In genomic region chr3:37163262-37164020, GRCh38 we compare ENCODE assay signal across 8 cellular contexts. TPM values are rescaled to one million over a fixed set of nuclear protein-coding genes. Genes with fewer than 3 reads are reported as not detected.
DNase-seq lines count a peak whose midpoint lies in the region; ATAC-seq and TF ChIP-seq lines count a peak whose summit lies in the region.

No MANE protein-coding gene starts in this region.

- TF ChIP-seq CTCF in brain microvascular endothelial cell (IDR thresholded peaks at IDR 0.05; ENCODE audit: low read depth, low read length, missing control alignments) = peak; percentile 29

- H3K27ac ChIP-seq in brain microvascular endothelial cell = peak overlapping the region; percentile 67

- H3K27me3 ChIP-seq in brain microvascular endothelial cell (replicated peaks) = no peaks in the 10 kb centered on the region

- H3K4me3 Mint-ChIP-seq in activated CD4-positive, alpha-beta T cell treated with anti-CD3 and anti-CD28 coated beads, Interleukin-2, amount 10 ng/mL, durations not matched to agents 7 days and 5 days = no peak overlapping the region

- H3K4me3 ChIP-seq in brain microvascular endothelial cell (ENCODE audit: low read depth, low read length) = no peak overlapping the region

- no peaks in the 10 kb centered on the region for H3K27me3 Mint-ChIP-seq in activated CD4-positive, alpha-beta T cell treated with anti-CD3 and anti-CD28 coated beads, Interleukin-2, amount 10 ng/mL, durations not matched to agents 7 days and 5 days

- in situ Hi-C loops in brain microvascular endothelial cell (cut with HindIII; ENCODE audit: low pct_ligation_motif_present, low sequenced_read_pairs) = no loop called here

- POLR2A ChIA-PET in activated CD4-positive, alpha-beta T cell treated with anti-CD3 and anti-CD28 coated beads, Interleukin-2, amount 10 ng/mL, durations not matched to agents 7 days and 5 days (lab: Charles Lee) = no interaction called here

- peak; percentile 45 for ATAC-seq in HG03457 (IDR thresholded peaks at IDR 0.05; ENCODE audit: unreplicated experiment)

- H3K9me3 Mint-ChIP-seq in activated CD4-positive, alpha-beta T cell treated with anti-CD3 and anti-CD28 coated beads, Interleukin-2, amount 10 ng/mL, durations not matched to agents 7 days and 5 days = no peaks in the 10 kb centered on the region

- no peak overlapping the region for H3K27ac Mint-ChIP-seq in activated CD4-positive, alpha-beta T cell treated with anti-CD3 and anti-CD28 coated beads, Interleukin-2, amount 10 ng/mL, durations not matched to agents 7 days and 5 days

- peak; percentile 13 for DNase-seq in activated CD4-positive, alpha-beta T cell treated with anti-CD3 and anti-CD28 coated beads, Interleukin-2, amount 10 ng/mL, durations not matched to agents 7 days and 5 days
- DNase-seq in activated CD4-positive, alpha-beta T cell treated with anti-CD3 and anti-CD28 coated beads for 1 hour = no peak
- DNase-seq in brain microvascular endothelial cell (peak; percentile 65), NOMO-1 treated with dmso at 0.1 percent for 144 hours (lab: John Stamatoyannopoulos, UW; ENCODE audit: unreplicated experiment) (no peak), NCI-H526 (lab: John Stamatoyannopoulos, UW) (no peak), COLO668 (lab: John Stamatoyannopoulos, UW; ENCODE audit: unreplicated experiment) (no peak)
- peak; percentile 11 to 31 for DNase-seq in stimulated activated CD4-positive, alpha-beta T cell treated with anti-CD3 and anti-CD28 coated beads, Interleukin-2, amount 100 ng/mL, for 48 hours

- CTCF ChIA-PET in activated CD4-positive, alpha-beta T cell treated with anti-CD3 and anti-CD28 coated beads, Interleukin-2, amount 10 ng/mL, durations not matched to agents 7 days and 5 days (lab: Charles Lee) = interaction anchor here (1.1 kb wide), 1 partner anchor 10 kb away, joined by 3 read pairs; no protein-coding TSS in a partner anchor

- peaks cover 30% of the 10 kb centered on the region for H3K4me1 Mint-ChIP-seq in activated CD4-positive, alpha-beta T cell treated with anti-CD3 and anti-CD28 coated beads, Interleukin-2, amount 10 ng/mL, durations not matched to agents 7 days and 5 days

- H3K36me3 ChIP-seq in brain microvascular endothelial cell (replicated peaks) = peaks cover 5% of the 10 kb centered on the region

- H3K36me3 Mint-ChIP-seq in activated CD4-positive, alpha-beta T cell treated with anti-CD3 and anti-CD28 coated beads, Interleukin-2, amount 10 ng/mL, durations not matched to agents 7 days and 5 days (ENCODE audit: low read depth) = peaks cover 18% of the 10 kb centered on the region

RNA-seq across cellular contexts. Expression of gene LRRFIP2, which starts 10.9 kb away (rescaled TPM):
- 10 to 100 TPM; 27.1 to 30.1 TPM for total RNA-seq in activated CD4-positive, alpha-beta T cell treated with anti-CD3 and anti-CD28 coated beads, Interleukin-2, amount 10 ng/mL, durations not matched to agents 7 days and 5 days

Comparison
In these comparisons a context has a peak if more than half of its experiments do, and no peak if none do; other contexts are left out.
1. DNase-seq: peak in activated CD4-positive, alpha-beta T cell treated with anti-CD3 and anti-CD28 coated beads, Interleukin-2, amount 10 ng/mL, durations not matched to agents 7 days and 5 days (single experiment), brain microvascular endothelial cell (single experiment) and stimulated activated CD4-positive, alpha-beta T cell treated with anti-CD3 and anti-CD28 coated beads, Interleukin-2, amount 100 ng/mL, for 48 hours (2 of 2); none in activated CD4-positive, alpha-beta T cell treated with anti-CD3 and anti-CD28 coated beads for 1 hour (single experiment), NOMO-1 treated with dmso at 0.1 percent for 144 hours (single experiment), NCI-H526 (0 of 2) and COLO668 (single experiment).